Comparison of ENCODE assay signal across 14 cellular contexts in genomic region chr6:89547286-89547685, GRCh38.
DNase-seq lines count a peak whose midpoint lies in the region; ATAC-seq and TF ChIP-seq lines count a peak whose summit lies in the region.
"Had no signal": no experiment of that assay in that cellular context is flagged by ENCODE, and none has a peak within 500 bp of the region (broad histone marks: within the 10 kb centered on the region; RNA-seq: fewer than 3 reads in every experiment).

No MANE protein-coding gene starts in this region.

- no peak overlapping the region for H4K5ac ChIP-seq in H9 (ENCODE audit: insufficient read length, low read depth, low read length)

- no peak overlapping the region; the same call in 1 of the 2 replicates for H3K4ac ChIP-seq in H9 (ENCODE audit: low read depth, low read length)

- peaks cover 2% of the 10 kb centered on the region; the same call in 1 of the 2 replicates for H3K27me3 Mint-ChIP-seq in H9 (ENCODE audit: low read depth)
- H3K27me3 Mint-ChIP-seq in WTC11 (ENCODE audit: low read depth) = no peaks in the 10 kb centered on the region
- H3K27me3 Mint-ChIP-seq in activated naive CD8-positive, alpha-beta T cell treated with anti-CD3 and anti-CD28 coated beads for 36 hours = peaks cover 6% of the 10 kb centered on the region

- no peak overlapping the region for H3K27ac ChIP-seq in H9 (ENCODE audit: insufficient read length, low read depth, low read length)
- H3K27ac ChIP-seq: 22Rv1 had no signal

- H3K4me1 Mint-ChIP-seq in H9 (peaks cover 12 to 19% of the 10 kb centered on the region in 2 experiments), WTC11 (0 out of 2 replicates have a peak, but pooled peaks cover 5% of the 10 kb centered on the region)
- H3K4me1 Mint-ChIP-seq in activated naive CD8-positive, alpha-beta T cell treated with anti-CD3 and anti-CD28 coated beads for 36 hours = no peaks in the 10 kb centered on the region
- H3K4me1 Mint-ChIP-seq: CD14-positive monocyte; CD8-positive, alpha-beta memory T cell had no signal

- no peak overlapping the region for H3K4me3 Mint-ChIP-seq in H9
- no peak overlapping the region for H3K4me3 Mint-ChIP-seq in WTC11
- no peak overlapping the region for H3K4me3 Mint-ChIP-seq in activated naive CD8-positive, alpha-beta T cell treated with anti-CD3 and anti-CD28 coated beads for 36 hours
- H3K4me3 Mint-ChIP-seq: CD14-positive monocyte; CD8-positive, alpha-beta memory T cell had no signal

- TF ChIP-seq CTCF in H9 (conservative IDR thresholded peaks at IDR 0.05) = no peak
- TF ChIP-seq CTCF in WTC11 (IDR thresholded peaks at IDR 0.05) = no peak

- no peaks in the 10 kb centered on the region for H3K27me3 ChIP-seq in H9 (ENCODE audit: insufficient read depth, low read length)

- ATAC-seq in WTC11 = peak; percentile 72

- H3K23me2 ChIP-seq in H9 (ENCODE audit: insufficient read length, low read depth, low read length, poor library complexity, severe bottlenecking) = no peaks in the 10 kb centered on the region

- H3K4me2 ChIP-seq in H9 (ENCODE audit: insufficient read depth, insufficient read length, low read length) = no peak overlapping the region

- H3K27ac Mint-ChIP-seq in H9 (no peak overlapping the region), WTC11 (no peak overlapping the region)
- no peak overlapping the region for H3K27ac Mint-ChIP-seq in activated naive CD8-positive, alpha-beta T cell treated with anti-CD3 and anti-CD28 coated beads for 36 hours
- H3K27ac Mint-ChIP-seq: CD8-positive, alpha-beta memory T cell had no signal

- no peak overlapping the region for H3K18ac ChIP-seq in H9 (ENCODE audit: insufficient read length, low read depth, low read length)

- H3T11ph ChIP-seq in H9 (ENCODE audit: low read length) = no peak overlapping the region

- no peak overlapping the region for H2AFZ ChIP-seq in H9 (ENCODE audit: low read length)

- DNase-seq in NCI-H1105 treated with DMSO at 0.1 percent for 48 hours (lab: John Stamatoyannopoulos, UW) (peak; percentile 32), NCI-H1105 (lab: John Stamatoyannopoulos, UW) (no peak), H9 (peak; percentile 37), WTC11 (ENCODE audit: low spot score) (peak; percentile 32), left kidney (ENCODE audit: low read depth, low spot score) (peak; percentile 77), SIG-M5 treated with dmso at 0.1 percent for 504 hours (lab: John Stamatoyannopoulos, UW; ENCODE audit: unreplicated experiment) (no peak), middle frontal gyrus (ENCODE audit: extremely low spot score, low spot score) (no peak)
- DNase-seq in activated naive CD8-positive, alpha-beta T cell treated with anti-CD3 and anti-CD28 coated beads for 36 hours = no peak
- DNase-seq: Caco-2; CD8-positive, alpha-beta memory T cell; GF-D8 had no signal

- H4K20me1 ChIP-seq in H9 (ENCODE audit: control insufficient read depth, insufficient read depth, insufficient read length) = no peaks in the 10 kb centered on the region

- no peak overlapping the region for H4K8ac ChIP-seq in H9 (replicated peaks; ENCODE audit: insufficient read length, low read depth, low read length)

- H3K23ac ChIP-seq in H9 (ENCODE audit: insufficient read length, low read depth, low read length) = no peak overlapping the region

- H3K79me2 ChIP-seq in H9 (ENCODE audit: insufficient read depth, low read length) = no peaks in the 10 kb centered on the region; the same call in 1 of the 2 replicates

- H2BK20ac ChIP-seq in H9 (ENCODE audit: low read depth, low read length, poor library complexity, severe bottlenecking) = no peak overlapping the region

- no peak overlapping the region for H2BK5ac ChIP-seq in H9 (ENCODE audit: insufficient read length, low read length)

- POLR2A ChIA-PET in WTC11 (lab: Charles Lee) = no interaction called here

- H2AK5ac ChIP-seq in H9 (ENCODE audit: insufficient read length, low read length) = no peak overlapping the region

- H2BK12ac ChIP-seq in H9 (ENCODE audit: insufficient read length, low read depth, low read length) = no peak overlapping the region

- no peaks in the 10 kb centered on the region for H3K79me1 ChIP-seq in H9 (ENCODE audit: insufficient read depth, low read depth, low read length, poor library complexity, severe bottlenecking)

- H3K9me3 Mint-ChIP-seq in H9 (peaks cover 0 to 2% of the 10 kb centered on the region in 2 experiments; a peak in 2 of 5 replicates), WTC11 (no peaks in the 10 kb centered on the region)
- H3K9me3 Mint-ChIP-seq in activated naive CD8-positive, alpha-beta T cell treated with anti-CD3 and anti-CD28 coated beads for 36 hours = no peaks in the 10 kb centered on the region
- H3K9me3 Mint-ChIP-seq: CD8-positive, alpha-beta memory T cell had no signal

- WGBS in H9 (ENCODE audit: extremely low coverage, insufficient read length, low lambda C conversion rate) = no CpG with 5 or more reads among the region's 5 CpGs

- H3K4me1 ChIP-seq in H9 (ENCODE audit: insufficient read depth, low read length) = peaks cover 3% of the 10 kb centered on the region; the same call in 1 of the 2 replicates
- H3K4me1 ChIP-seq: HAP-1 had no signal

- no peaks in the 10 kb centered on the region for H3K9me3 ChIP-seq in H9 (ENCODE audit: control insufficient read depth, low read depth, low read length)
- H3K9me3 ChIP-seq: Caco-2, HAP-1 had no signal

- no peak overlapping the region for H2BK15ac ChIP-seq in H9 (ENCODE audit: low read depth, low read length)

- CTCF ChIA-PET in WTC11 (lab: Charles Lee) = interaction anchor here (0.6 kb wide), 1 partner anchor 57 kb away, joined by 3 read pairs; no protein-coding TSS in a partner anchor

- H3K56ac ChIP-seq in H9 (ENCODE audit: insufficient read length, low read depth, low read length) = no peak overlapping the region

- no peak overlapping the region for H3K9ac ChIP-seq in H9 (ENCODE audit: extremely low read depth, insufficient read length, low read length)

- H3K14ac ChIP-seq in H9 (ENCODE audit: insufficient read depth, low read length) = peak overlapping the region; percentile 59; the same call in 1 of the 2 replicates

- H3K36me3 Mint-ChIP-seq in H9 (ENCODE audit: insufficient read depth in 1 of 3, low read depth in 3 of 3) (no peaks in the 10 kb centered on the region), WTC11 (no peaks in the 10 kb centered on the region)
- no peaks in the 10 kb centered on the region for H3K36me3 Mint-ChIP-seq in activated naive CD8-positive, alpha-beta T cell treated with anti-CD3 and anti-CD28 coated beads for 36 hours
- H3K36me3 Mint-ChIP-seq: CD14-positive monocyte; CD8-positive, alpha-beta memory T cell had no signal

- H2BK120ac ChIP-seq in H9 (ENCODE audit: low read depth, low read length, poor library complexity, severe bottlenecking) = no peak overlapping the region

- H4K91ac ChIP-seq in H9 (ENCODE audit: insufficient read length, low read depth, low read length) = no peak overlapping the region

TF ChIP-seq in WTC11, 78 proteins besides CTCF, POLR2A, EP300 and RAD21:
- TF ChIP-seq CREM (CRISPR knock-in tag; IDR thresholded peaks at IDR 0.05) = no peak
- TF ChIP-seq MXD4 (CRISPR knock-in tag; IDR thresholded peaks at IDR 0.05; ENCODE audit: borderline replicate concordance) = no peak
- no peak for TF ChIP-seq ZNF671 (CRISPR knock-in tag; IDR thresholded peaks at IDR 0.05)
- TF ChIP-seq E2F1 (CRISPR knock-in tag; IDR thresholded peaks at IDR 0.05) = no peak
- TF ChIP-seq RORB (CRISPR knock-in tag; IDR thresholded peaks at IDR 0.05) = no peak
- TF ChIP-seq CBFB (CRISPR knock-in tag; IDR thresholded peaks at IDR 0.05; ENCODE audit: low read depth) = no peak
- TF ChIP-seq TCF7 (CRISPR knock-in tag; IDR thresholded peaks at IDR 0.05; ENCODE audit: low read depth) = no peak
- no peak for TF ChIP-seq ZMAT4 (CRISPR knock-in tag; IDR thresholded peaks at IDR 0.05)
- TF ChIP-seq IRF2 (CRISPR knock-in tag; IDR thresholded peaks at IDR 0.05; ENCODE audit: borderline replicate concordance, low read depth) = no peak
- TF ChIP-seq NR1H2 (CRISPR knock-in tag; IDR thresholded peaks at IDR 0.05) = no peak
- TF ChIP-seq ELF4 (CRISPR knock-in tag; IDR thresholded peaks at IDR 0.05; ENCODE audit: low read depth) = no peak
- TF ChIP-seq FOXJ3 (CRISPR knock-in tag; IDR thresholded peaks at IDR 0.05; ENCODE audit: borderline replicate concordance) = no peak
- no peak for TF ChIP-seq ATF3 (CRISPR knock-in tag; conservative IDR thresholded peaks at IDR 0.05)
- TF ChIP-seq HMGA2 (CRISPR knock-in tag; IDR thresholded peaks at IDR 0.05) = no peak

Comparison
In these comparisons a context has a peak if more than half of its experiments do, and no peak if none do; other contexts are left out.
1. DNase-seq: peak in NCI-H1105 treated with DMSO at 0.1 percent for 48 hours (single experiment), H9 (single experiment), WTC11 (single experiment) and left kidney (single experiment); none in NCI-H1105 (single experiment), SIG-M5 treated with dmso at 0.1 percent for 504 hours (single experiment), middle frontal gyrus (single experiment) and activated naive CD8-positive, alpha-beta T cell treated with anti-CD3 and anti-CD28 coated beads for 36 hours (single experiment).